ENCODE assay signal across 33 cellular contexts in the genomic region with DNA sequence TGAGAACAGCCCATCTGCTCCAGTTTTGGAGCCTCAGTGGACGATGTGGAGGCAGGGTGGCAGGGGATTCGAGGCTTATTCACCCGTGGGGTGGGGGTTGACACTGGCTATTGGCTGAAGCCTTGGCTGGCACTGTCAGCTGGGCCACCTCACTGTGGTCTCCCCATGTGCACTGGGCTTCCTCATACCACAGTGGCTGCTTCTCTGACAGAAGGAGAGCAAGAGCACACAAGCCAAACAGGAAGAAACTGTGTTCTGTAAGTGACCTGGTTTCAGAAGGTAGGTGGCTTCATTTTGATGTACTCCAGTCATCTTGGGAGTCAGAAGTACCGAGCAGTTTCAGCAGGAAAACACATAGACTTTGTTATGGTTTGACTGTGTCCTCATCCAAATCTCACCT. TPM values are rescaled to one million over a fixed set of nuclear protein-coding genes. Genes with fewer than 3 reads are reported as not detected.
"Had no signal": no experiment of that assay in that cellular context is flagged by ENCODE, and none has a peak within 500 bp of the region (broad histone marks: within the 10 kb centered on the region; RNA-seq: fewer than 3 reads in every experiment).

No MANE protein-coding gene starts in this region.

- H3K9me3 Mint-ChIP-seq: nephron, neural progenitor cell had no signal

- H3K4me3 Mint-ChIP-seq: mesothelial cell of epicardium, nephron, neural progenitor cell had no signal

- H3K4me2 ChIP-seq: neural progenitor cell, smooth muscle cell had no signal

- H3K36me3 Mint-ChIP-seq: mesothelial cell of epicardium, naive B cell, neural progenitor cell had no signal

- H3K27ac Mint-ChIP-seq: mesothelial cell of epicardium, naive B cell, nephron, neural progenitor cell, progenitor cell of endocrine pancreas had no signal

- H3K9me3 ChIP-seq: mucosa of descending colon, right atrium auricular region, thyroid gland had no signal

- H3K27me3 Mint-ChIP-seq: naive B cell had no signal

- H3K27me3 ChIP-seq: esophagus muscularis mucosa, gastroesophageal sphincter, heart right ventricle, left lung, neural progenitor cell, right atrium auricular region, stomach, thyroid gland, vagina had no signal

- H3K4me1 ChIP-seq: esophagus muscularis mucosa, foreskin keratinocyte, gastroesophageal sphincter, heart right ventricle, left lung, neural progenitor cell, parathyroid adenoma, right atrium auricular region, stomach, thyroid gland, vagina had no signal

- H3K79me2 ChIP-seq: parathyroid adenoma had no signal

- H3K36me3 ChIP-seq: esophagus muscularis mucosa, gastroesophageal sphincter, heart right ventricle, left lung, neural progenitor cell, right atrium auricular region, stomach, thyroid gland, vagina had no signal

- H3K9ac ChIP-seq: neural progenitor cell, parathyroid adenoma had no signal

- H3K4me3 ChIP-seq: esophagus muscularis mucosa, gastroesophageal sphincter, heart right ventricle, left lung, mucosa of descending colon, neural progenitor cell, right atrium auricular region, smooth muscle cell, stomach, thyroid gland, vagina had no signal

- ATAC-seq: gastroesophageal sphincter, heart right ventricle, left cardiac atrium, left lung, mucosa of descending colon, sciatic nerve had no signal

- H2AFZ ChIP-seq: neural progenitor cell, parathyroid adenoma had no signal

- DNase-seq: dermis blood vessel endothelial cell; effector memory CD4-positive, alpha-beta T cell; heart right ventricle; hippocampal formation; left cardiac atrium; left lung; mesenchymal stem cell; mucosa of descending colon; naive B cell; stimulated activated CD4-positive, alpha-beta T cell treated with anti-CD3 and anti-CD28 coated beads, Interleukin-12 subunit alpha, Interleukin-12 subunit beta, amount 100 ng/mL, for 4 hours; stimulated activated CD4-positive, alpha-beta T cell treated with anti-CD3 and anti-CD28 coated beads, Interleukin-1b, Interleukin-23, amount 100 ng/mL, for 48 hours; stimulated activated CD4-positive, alpha-beta T cell treated with anti-CD3 and anti-CD28 coated beads, Interleukin-4, amount 100 ng/mL, for 1 hour; stimulated activated CD8-positive, alpha-beta memory T cell treated with anti-CD3 and anti-CD28 coated beads, Interleukin-4, amount 100 ng/mL, for 48 hours; stimulated activated naive CD4-positive, alpha-beta T cell treated with Interleukin-2 at 50 U/mL for 16 hours; stomach; thyroid gland; trophoblast cell had no signal

- H3K27ac ChIP-seq: esophagus muscularis mucosa, foreskin keratinocyte, gastroesophageal sphincter, heart right ventricle, left lung, neural progenitor cell, parathyroid adenoma, right atrium auricular region, stomach, thyroid gland, vagina had no signal

- H3K4me1 Mint-ChIP-seq: mesothelial cell of epicardium, naive B cell, nephron, neural progenitor cell had no signal

RNA-seq across cellular contexts. Expression of a gene that starts 24.7 kb away (rescaled TPM):
- total RNA-seq: dermis blood vessel endothelial cell, endothelial cell of umbilical vein, fibroblast of lung, lung microvascular endothelial cell, osteoblast had no signal
